ENCODE assay signal across 8 cellular contexts in the genomic region with DNA sequence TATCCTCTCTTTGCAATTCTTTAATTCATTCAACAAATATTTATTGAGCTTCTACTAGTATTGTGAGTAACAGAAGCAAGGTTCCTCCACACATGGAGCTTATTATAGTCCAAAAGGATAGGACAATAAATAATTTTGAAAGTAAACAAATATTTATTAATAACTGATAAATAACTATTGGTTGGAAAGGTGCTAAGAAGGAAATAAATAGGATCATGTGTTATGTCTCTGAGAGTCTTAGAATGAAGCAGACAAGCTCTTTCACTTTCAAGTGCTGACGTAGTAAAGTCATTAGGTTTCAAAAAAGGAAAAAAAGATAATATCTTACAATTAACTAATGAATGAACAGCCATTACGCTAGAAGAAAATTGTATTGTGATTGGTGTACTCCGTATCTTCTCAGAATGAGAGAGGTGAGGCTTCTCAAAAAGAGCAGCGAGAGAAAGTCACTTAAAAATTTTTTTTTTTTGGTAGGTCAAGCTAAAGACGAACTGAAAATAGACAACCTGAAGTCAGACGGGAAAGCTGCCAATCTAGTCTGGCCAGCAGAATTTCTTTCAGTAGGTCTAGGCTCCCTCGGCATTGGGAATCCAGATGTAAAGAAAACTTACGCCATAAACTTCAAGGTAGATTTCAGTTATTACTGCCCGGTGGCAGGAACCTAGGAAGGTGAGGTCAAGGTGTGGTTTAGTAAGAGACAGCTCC. TPM values are rescaled to one million over a fixed set of nuclear protein-coding genes. Genes with fewer than 3 reads are reported as not detected.
DNase-seq lines count a peak whose midpoint lies in the region; ATAC-seq, FAIRE-seq and TF ChIP-seq lines count a peak whose summit lies in the region.

No MANE protein-coding gene starts in this region.

- dilution Hi-C loops in keratinocyte (cut with MboI; ENCODE audit: extremely low pct_ligation_motif_present, low sequenced_read_pairs): no loop called here

- H3K9me3 ChIP-seq in keratinocyte (ENCODE audit: control insufficient read depth, low read depth, low read length): no peaks in the 10 kb centered on the region
- no peaks in the 10 kb centered on the region for H3K9me3 ChIP-seq in tibial artery

- H3K4me1 ChIP-seq in keratinocyte (ENCODE audit: control insufficient read depth, extremely low read depth, insufficient read depth, low read length) (peaks cover 23% of the 10 kb centered on the region), tibial artery (peaks cover 0 to 38% (median 30%) of the 10 kb centered on the region in 4 donors)

- no peak for TF ChIP-seq CTCF in keratinocyte (optimal IDR thresholded peaks at IDR 0.05 in 1 of 3, IDR thresholded peaks at IDR 0.05 in 1 of 3, conservative IDR thresholded peaks at IDR 0.05 in 1 of 3; ENCODE audit: extremely low read depth in 1 of 3, insufficient read depth in 2 of 3, low read length in 3 of 3)
- no peak for TF ChIP-seq CTCF in tibial artery (IDR thresholded peaks at IDR 0.05)

- no peaks in the 10 kb centered on the region for H3K9me1 ChIP-seq in keratinocyte (ENCODE audit: control insufficient read depth, extremely low read depth, insufficient read depth, low read length)

- H3K27me3 ChIP-seq in keratinocyte (ENCODE audit: control insufficient read depth, extremely low read depth, insufficient read depth, low read length) (peaks cover 1% of the 10 kb centered on the region), tibial artery (peaks cover 0 to 7% of the 10 kb centered on the region in 2 donors)

- H3K36me3 ChIP-seq in keratinocyte (ENCODE audit: control insufficient read depth in 2 of 2, extremely low read depth in 1 of 2, insufficient read depth in 2 of 2, low read length in 2 of 2) (no peaks in the 10 kb centered on the region), tibial artery (no peaks in the 10 kb centered on the region)

- peaks cover 42% of the 10 kb centered on the region for H3K79me2 ChIP-seq in keratinocyte (ENCODE audit: control insufficient read depth, insufficient read depth, low read length)

- H3K36me3 Mint-ChIP-seq in activated naive CD4-positive, alpha-beta T cell treated with anti-CD3 and anti-CD28 coated beads, Interleukin-2, amount 50 U/mL, for 72 hours: peaks cover 14 to 15% of the 10 kb centered on the region in 2 donors

- DNase-seq in ELR (ENCODE audit: low read depth) (peak; percentile 19), keratinocyte (ENCODE audit: low read depth, low spot score) (no peak), tibial artery (no peak), NCI-H2081 (lab: John Stamatoyannopoulos, UW) (no peak), hippocampal formation (lab: John Stamatoyannopoulos, UW) (no peak)
- DNase-seq in activated naive CD4-positive, alpha-beta T cell treated with anti-CD3 and anti-CD28 coated beads, Interleukin-2, amount 50 U/mL, for 72 hours (ENCODE audit: low spot score in 2 of 2): no peak

- intact Hi-C loops in tibial artery (cut with DNase I; ENCODE audit: low total_unique reads): loop anchor here (10.0 kb wide), 1 partner anchor 106 kb away; the partner anchor contains the start of gene MSRB3

- H3K27ac ChIP-seq in keratinocyte (ENCODE audit: control insufficient read depth, insufficient read depth, low read length): peak overlapping the region; percentile 94
- H3K27ac ChIP-seq in tibial artery: peak overlapping the region; percentile 93 to 97

- FAIRE-seq in keratinocyte (lab: Jason Lieb, UNC): no peak

- H3K4me2 ChIP-seq in keratinocyte (ENCODE audit: control insufficient read depth, extremely low read depth, insufficient read depth, low read depth, low read length): peak overlapping the region; percentile 98

- H3K27ac Mint-ChIP-seq in activated naive CD4-positive, alpha-beta T cell treated with anti-CD3 and anti-CD28 coated beads, Interleukin-2, amount 50 U/mL, for 72 hours: peak overlapping the region; percentile 94 to 97

- peak overlapping the region; percentile 98 for H3K9ac ChIP-seq in keratinocyte (ENCODE audit: control insufficient read depth, extremely low read depth, insufficient read depth, low read length)

- H3K9me3 Mint-ChIP-seq in activated naive CD4-positive, alpha-beta T cell treated with anti-CD3 and anti-CD28 coated beads, Interleukin-2, amount 50 U/mL, for 72 hours: no peaks in the 10 kb centered on the region

- ATAC-seq in HG02981 (IDR thresholded peaks at IDR 0.05; ENCODE audit: unreplicated experiment): peak; percentile 4
- ATAC-seq in activated naive CD4-positive, alpha-beta T cell treated with anti-CD3 and anti-CD28 coated beads, Interleukin-2, amount 50 U/mL, for 72 hours: no peak
- ATAC-seq in HG03521 (IDR thresholded peaks at IDR 0.05; ENCODE audit: unreplicated experiment): no peak

- peak overlapping the region; percentile 97 for H2AFZ ChIP-seq in keratinocyte (ENCODE audit: control insufficient read depth, low read length)

- peak overlapping the region; percentile 67 to 94 (median 74) for H3K4me3 ChIP-seq in keratinocyte (ENCODE audit: control insufficient read depth in 2 of 3, extremely low read depth in 1 of 3, insufficient read depth in 2 of 3, low read depth in 1 of 3, low read length in 3 of 3)
- H3K4me3 ChIP-seq in tibial artery: peak overlapping the region; percentile 69 to 88

- H4K20me1 ChIP-seq in keratinocyte (ENCODE audit: control insufficient read depth, extremely low read depth, insufficient read depth, low read length): peaks cover 15% of the 10 kb centered on the region

RNA-seq across cellular contexts. Expression of gene LEMD3, which starts 0.6 kb away (rescaled TPM):
- 10 to 100 TPM; 18.4 to 27.4 TPM for total RNA-seq in activated naive CD4-positive, alpha-beta T cell treated with anti-CD3 and anti-CD28 coated beads, Interleukin-2, amount 50 U/mL, for 72 hours
- 10.8 to 21.8 TPM (median 13.1 TPM) in 3 replicates for polyA plus RNA-seq in keratinocyte
- 12.0 TPM for polyA plus RNA-seq in keratinocyte (2011; ENCODE audit: low read depth)
- polyA plus RNA-seq in keratinocyte (2011; cell fraction: cytosol; rRNA removed): 3.2 and 5.8 TPM in 2 replicates
- 23.0 and 36.4 TPM in 2 replicates for polyA plus RNA-seq in keratinocyte (2011; cell fraction: nucleus; rRNA removed)
- polyA plus RNA-seq in keratinocyte (2012; ENCODE audit: low replicate concordance): 14.2 and 14.4 TPM in 2 replicates
- 5.7 to 16.4 TPM (median 9.4 TPM) in 3 replicates for polyA minus RNA-seq in keratinocyte
- 9.0 TPM for polyA minus RNA-seq in keratinocyte (2011; cell fraction: cytosol; rRNA and poly(A)+ RNA removed)
- polyA minus RNA-seq in keratinocyte (2011; cell fraction: nucleus; rRNA and poly(A)+ RNA removed): 28.3 and 44.4 TPM in 2 replicates

RNA-seq across cellular contexts. Expression of gene WIF1, which starts 47.7 kb away (rescaled TPM):
- total RNA-seq in activated naive CD4-positive, alpha-beta T cell treated with anti-CD3 and anti-CD28 coated beads, Interleukin-2, amount 50 U/mL, for 72 hours: not detected
- not detected in 3 replicates for polyA plus RNA-seq in keratinocyte
- not detected for polyA plus RNA-seq in keratinocyte (2011; ENCODE audit: low read depth)
- polyA plus RNA-seq in keratinocyte (2011; cell fraction: cytosol; rRNA removed): not detected in 2 replicates
- not detected in 2 replicates for polyA plus RNA-seq in keratinocyte (2011; cell fraction: nucleus; rRNA removed)
- polyA plus RNA-seq in keratinocyte (2012; ENCODE audit: low replicate concordance): not detected in 2 replicates
- not detected in 3 replicates for polyA minus RNA-seq in keratinocyte
- not detected for polyA minus RNA-seq in keratinocyte (2011; cell fraction: cytosol; rRNA and poly(A)+ RNA removed)
- not detected in 2 replicates for polyA minus RNA-seq in keratinocyte (2011; cell fraction: nucleus; rRNA and poly(A)+ RNA removed)
